18 cellular contexts compared by ENCODE assay signal in genomic region chr2:143717053-143717452, GRCh38.
A peak's percentile ranks its signal among the peaks of the same experiment; 100 is the strongest.
DNase-seq lines count a peak whose midpoint lies in the region; ATAC-seq and TF ChIP-seq lines count a peak whose summit lies in the region.
"Had no signal": no experiment of that assay in that cellular context is flagged by ENCODE, and none has a peak within 500 bp of the region (broad histone marks: within the 10 kb centered on the region; RNA-seq: fewer than 3 reads in every experiment).

No MANE protein-coding gene starts in this region.

- H3K9me3 ChIP-seq in heart right ventricle (peaks cover 0 to 4% (median 0%) of the 10 kb centered on the region in 11 donors), body of pancreas (no peaks in the 10 kb centered on the region), aorta (ENCODE audit: control insufficient read depth, low read length) (no peaks in the 10 kb centered on the region), transverse colon (no peaks in the 10 kb centered on the region)
- H3K9me3 ChIP-seq: gastrocnemius medialis had no signal

- ATAC-seq in heart right ventricle (no peak), body of pancreas (peak; percentile 30), aorta (ENCODE audit: low FRiP score) (no peak)
- ATAC-seq: gastrocnemius medialis, WTC11 had no signal

- TF ChIP-seq EP300 in transverse colon (IDR thresholded peaks at IDR 0.05; ENCODE audit: low read depth): no peak

- H3K4me1 ChIP-seq in heart right ventricle (peaks cover 0 to 19% (median 10%) of the 10 kb centered on the region in 9 donors), body of pancreas (peaks cover 9% of the 10 kb centered on the region), aorta (ENCODE audit: control insufficient read depth in 1 of 2, insufficient read depth in 2 of 2, low read length in 2 of 2) (peaks cover 5 to 10% of the 10 kb centered on the region in 2 donors), transverse colon (peaks cover 0 to 6% (median 0%) of the 10 kb centered on the region in 4 donors)
- H3K4me1 ChIP-seq: gastrocnemius medialis had no signal

- H3K4me3 ChIP-seq in heart right ventricle: peak overlapping the region in 6 of 10 donors; percentile 3 to 31 (median 16)
- no peak overlapping the region for H3K4me3 ChIP-seq in body of pancreas
- peak overlapping the region in 1 of 2 donors; percentile 69 for H3K4me3 ChIP-seq in aorta (ENCODE audit: low read length in 2 of 2)
- no peak overlapping the region for H3K4me3 ChIP-seq in transverse colon

- H3K27me3 ChIP-seq in heart right ventricle (no peaks in the 10 kb centered on the region), body of pancreas (no peaks in the 10 kb centered on the region), aorta (ENCODE audit: control insufficient read depth in 1 of 2, insufficient read depth in 2 of 2, low read length in 1 of 2) (no peaks in the 10 kb centered on the region), transverse colon (no peaks in the 10 kb centered on the region)
- H3K27me3 ChIP-seq: gastrocnemius medialis had no signal

- H3K27ac ChIP-seq in heart right ventricle (no peak overlapping the region), body of pancreas (no peak overlapping the region), aorta (ENCODE audit: low read depth in 1 of 2, low read length in 2 of 2) (peak overlapping the region; percentile 11 to 86), transverse colon (peak overlapping the region in 2 of 4 donors; percentile 21 to 55)
- H3K27ac ChIP-seq: gastrocnemius medialis had no signal

- in situ Hi-C loops in transverse colon (cut with MboI; ENCODE audit: low pct_ligation_motif_present in 1 of 4, low pct_unique_long_range_greater_than_20kb in 1 of 4, low sequenced_read_pairs in 3 of 4): no loop called here

- DNase-seq in heart right ventricle (no peak), cardiac septum (ENCODE audit: low spot score) (no peak), body of pancreas (peak; percentile 11 to 27 (median 14)), myocyte (ENCODE audit: low read depth) (peak; percentile 24), aorta (no peak), transverse colon (no peak), NCI-H187 treated with DMSO at 0.1 percent for 48 hours (lab: John Stamatoyannopoulos, UW) (no peak)
- no peak for DNase-seq in activated CD4-positive, CD25-positive, alpha-beta regulatory T cell treated with anti-CD3 and anti-CD28 coated beads, Interleukin-2, amount 50 U/mL, for 72 hours
- DNase-seq: ACHN; activated CD8-positive, alpha-beta memory T cell treated with anti-CD3 and anti-CD28 coated beads, Interleukin-2, amount 50 U/mL, for 48 hours; activated naive CD8-positive, alpha-beta T cell treated with anti-CD3 and anti-CD28 coated beads for 36 hours; dermis blood vessel endothelial cell; gastrocnemius medialis; KG1; kidney; naive B cell; NCI-H2081 had no signal

- TF ChIP-seq POLR2A in body of pancreas (IDR thresholded peaks at IDR 0.05): no peak
- no peak for TF ChIP-seq POLR2A in transverse colon (IDR thresholded peaks at IDR 0.05)

- H3K36me3 ChIP-seq in heart right ventricle (no peaks in the 10 kb centered on the region), body of pancreas (replicated peaks in 1 of 2; ENCODE audit: insufficient read depth in 1 of 2, low read depth in 2 of 2) (no peaks in the 10 kb centered on the region), aorta (ENCODE audit: control insufficient read depth in 1 of 2, insufficient read depth in 2 of 2, low read length in 1 of 2) (no peaks in the 10 kb centered on the region), transverse colon (no peaks in the 10 kb centered on the region)
- H3K36me3 ChIP-seq: gastrocnemius medialis had no signal

- 17 to 18% methylated on average over 6 of the region's 6 CpGs for WGBS in heart right ventricle, 2 donors
- WGBS in body of pancreas, 2 donors: 20 to 25% methylated on average over 6 of the region's 6 CpGs
- 2 to 6% methylated on average over 6 of the region's 6 CpGs for WGBS in aorta, 2 donors
- 58 to 64% methylated on average over 4 to 6 of the region's 6 CpGs for WGBS in transverse colon (ENCODE audit: low coverage in 1 of 2), 2 donors

- intact Hi-C loops in heart right ventricle (cut with DNase I) (loop anchor here in 1 of 10 donors (10.0 kb wide), 1 partner anchor 282 kb away; no protein-coding TSS in a partner anchor), cardiac septum (cut with DNase I) (no loop called here), body of pancreas (cut with DNase I) (no loop called here), aorta (cut with DNase I) (loop anchor here in 1 of 2 donors (5.0 kb wide), 1 partner anchor 805 kb away; the partner anchor contains the start of gene ZEB2), transverse colon (cut with DNase I; ENCODE audit: low total_unique reads) (no loop called here)

- TF ChIP-seq CTCF in heart right ventricle (IDR thresholded peaks at IDR 0.05) (no peak), body of pancreas (IDR thresholded peaks at IDR 0.05) (no peak), transverse colon (IDR thresholded peaks at IDR 0.05) (no peak)

Comparison
In these comparisons a context has a peak if more than half of its experiments do, and no peak if none do; other contexts are left out.
1. DNase-seq: peak in body of pancreas (4 of 4) and myocyte (single experiment); none in heart right ventricle (0 of 2), cardiac septum (single experiment), aorta (0 of 2), transverse colon (single experiment), activated CD4-positive, CD25-positive, alpha-beta regulatory T cell treated with anti-CD3 and anti-CD28 coated beads, Interleukin-2, amount 50 U/mL, for 72 hours (single experiment) and NCI-H187 treated with DMSO at 0.1 percent for 48 hours (single experiment).
2. H3K27ac ChIP-seq: peak in aorta (2 of 2); none in heart right ventricle (0 of 10) and body of pancreas (0 of 4).
3. H3K4me3 ChIP-seq: peak in heart right ventricle (6 of 10); none in body of pancreas (0 of 2) and transverse colon (0 of 4).